21 cellular contexts compared by ENCODE assay signal in genomic region chr6:160048471-160048870, GRCh38.
"Had no signal": no experiment of that assay in that cellular context is flagged by ENCODE, and none has a peak within 500 bp of the region (broad histone marks: within the 10 kb centered on the region; RNA-seq: fewer than 3 reads in every experiment).

No MANE protein-coding gene starts in this region.

- H3K4me3 ChIP-seq: esophagus squamous epithelium, lower lobe of right lung, thyroid gland had no signal

- H3K27ac ChIP-seq: esophagus squamous epithelium, lower lobe of right lung, parathyroid adenoma, thyroid gland, VCaP had no signal

- DNase-seq: activated CD4-positive, CD25-positive, alpha-beta regulatory T cell treated with anti-CD3 and anti-CD28 coated beads, Interleukin-2, amount 50 U/mL, for 72 hours; activated CD8-positive, alpha-beta memory T cell treated with anti-CD3 and anti-CD28 coated beads for 24 hours; activated CD8-positive, alpha-beta memory T cell treated with anti-CD3 and anti-CD28 coated beads, Interleukin-2, amount 50 U/mL, for 48 hours; activated effector memory CD4-positive, alpha-beta T cell treated with Interleukin-2 at 50 U/mL for 16 hours; activated naive CD4-positive, alpha-beta T cell treated with anti-CD3 and anti-CD28 coated beads, Interleukin-2, amount 10 ng/mL, durations not matched to agents 7 days and 5 days; activated naive CD8-positive, alpha-beta T cell treated with anti-CD3 and anti-CD28 coated beads, Interleukin-2, amount 50 U/mL, for 24 hours; activated T-cell treated with anti-CD3 and anti-CD28 coated beads, Interleukin-2, amount 50 U/mL, for 48 hours; effector CD8-positive, alpha-beta T cell; esophagus squamous epithelium; foreskin melanocyte; glutamatergic neuron; islet precursor cell; left colon; lower lobe of right lung; retina; stimulated activated CD4-positive, alpha-beta T cell treated with anti-CD3 and anti-CD28 coated beads, Interleukin-2, amount 100 ng/mL, for 24 hours; stimulated activated naive CD4-positive, alpha-beta T cell treated with Interleukin-2 at 50 U/mL for 16 hours; T-helper 17 cell; thyroid gland had no signal

- H3K4me1 ChIP-seq: lower lobe of right lung, parathyroid adenoma, thyroid gland had no signal

- H3K9me3 ChIP-seq: esophagus squamous epithelium, lower lobe of right lung, thyroid gland had no signal

- H3K27me3 ChIP-seq: esophagus squamous epithelium, thyroid gland had no signal

- H2AFZ ChIP-seq: parathyroid adenoma had no signal

- ATAC-seq: activated naive CD8-positive, alpha-beta T cell treated with anti-CD3 and anti-CD28 coated beads, Interleukin-2, amount 50 U/mL, for 24 hours; left colon; lower lobe of right lung; T-helper 17 cell had no signal

- H3K9ac ChIP-seq: parathyroid adenoma had no signal
